In the genomic region with DNA sequence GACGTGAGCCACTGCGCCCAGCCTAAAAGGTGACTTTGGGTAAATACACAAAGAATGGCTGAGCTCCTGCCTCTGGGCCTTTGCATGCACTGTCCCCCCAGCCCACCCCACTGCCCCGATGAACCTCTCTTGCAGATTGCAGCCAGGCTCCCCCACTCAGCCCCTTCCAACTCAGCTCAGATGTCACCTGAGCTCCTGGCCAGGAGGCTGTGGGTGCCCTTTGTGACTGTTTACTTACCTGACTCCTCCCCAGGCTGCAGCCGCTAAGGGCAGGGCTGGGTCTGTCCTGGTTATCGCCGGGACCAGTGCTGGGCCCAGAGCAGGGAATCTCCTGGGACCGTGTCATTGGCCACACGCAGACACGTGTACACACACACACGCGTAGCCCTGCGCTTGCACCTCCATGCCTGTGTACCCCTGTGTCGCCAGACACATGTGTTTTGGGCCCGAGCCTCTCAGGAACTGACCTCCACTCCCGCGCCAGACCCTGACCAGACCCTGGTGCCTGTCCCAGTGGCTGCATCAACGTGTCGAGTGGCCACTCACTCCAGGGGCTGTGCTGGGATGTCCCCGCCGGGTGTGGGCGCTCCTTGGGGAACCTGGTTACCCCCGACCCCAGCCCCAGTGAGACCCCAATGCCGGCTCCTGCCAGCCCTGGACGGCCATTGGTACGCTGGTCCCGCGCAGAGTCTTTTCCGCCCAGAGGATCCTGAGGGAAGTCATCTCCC, we compare ENCODE assay signal across 1 cellular context.
TF ChIP-seq lines count a peak whose summit lies in the region.

No MANE protein-coding gene starts in this region.

TF ChIP-seq in HepG2, 621 proteins besides CTCF, POLR2A, EP300 and RAD21 (continues in another document):
- TF ChIP-seq ZNF24 (IDR thresholded peaks at IDR 0.05) (no peak), STAT6 (CRISPR knock-in tag; IDR thresholded peaks at IDR 0.05; ENCODE audit: borderline replicate concordance) (no peak), KDM5A (IDR thresholded peaks at IDR 0.05; ENCODE audit: borderline replicate concordance, low read length) (no peak), ONECUT2 (CRISPR knock-in tag; IDR thresholded peaks at IDR 0.05) (no peak), ZNF747 (CRISPR knock-in tag; IDR thresholded peaks at IDR 0.05; ENCODE audit: borderline replicate concordance) (peak; percentile 76; the same call in 1 of the 2 replicates), CC2D1A (CRISPR knock-in tag; IDR thresholded peaks at IDR 0.05) (no peak), SP2 (CRISPR knock-in tag; IDR thresholded peaks at IDR 0.05) (no peak), MED1 (CRISPR knock-in tag; IDR thresholded peaks at IDR 0.05) (peak; percentile 35; the same call in 1 of the 2 replicates), TIGD3 (CRISPR knock-in tag; IDR thresholded peaks at IDR 0.05; ENCODE audit: borderline replicate concordance) (no peak), MEIS1 (CRISPR knock-in tag; IDR thresholded peaks at IDR 0.05; ENCODE audit: borderline replicate concordance) (no peak), ZNF235 (CRISPR knock-in tag; IDR thresholded peaks at IDR 0.05; ENCODE audit: borderline replicate concordance) (no peak), ZBTB38 (CRISPR knock-in tag; IDR thresholded peaks at IDR 0.05) (peak; percentile 38), NFYB (CRISPR knock-in tag; IDR thresholded peaks at IDR 0.05) (peak; percentile 58; the same call in 1 of the 2 replicates), ZNF20 (CRISPR knock-in tag; IDR thresholded peaks at IDR 0.05) (no peak), CBX1 (IDR thresholded peaks at IDR 0.05; ENCODE audit: low read depth) (no peak), NFE2L2 (IDR thresholded peaks at IDR 0.05; ENCODE audit: low read length) (no peak), ZNF616 (CRISPR knock-in tag; IDR thresholded peaks at IDR 0.05; ENCODE audit: low read depth) (peak; percentile 27; the same call in 1 of the 2 replicates), SMAD9 (CRISPR knock-in tag; IDR thresholded peaks at IDR 0.05) (no peak), SKI (IDR thresholded peaks at IDR 0.05; ENCODE audit: partially characterized antibody) (peak; percentile 50), CEBPG (CRISPR knock-in tag; IDR thresholded peaks at IDR 0.05) (peak; percentile 12; the same call in 1 of the 2 replicates), KMT2A (CRISPR knock-in tag; IDR thresholded peaks at IDR 0.05) (no peak), ZNF569 (CRISPR knock-in tag; IDR thresholded peaks at IDR 0.05; ENCODE audit: borderline replicate concordance) (no peak), MBNL3 (CRISPR knock-in tag; conservative IDR thresholded peaks at IDR 0.05) (no peak), ZBTB1 (CRISPR knock-in tag; IDR thresholded peaks at IDR 0.05; ENCODE audit: borderline replicate concordance) (no peak), ELF3 (CRISPR knock-in tag; IDR thresholded peaks at IDR 0.05) (peak; percentile 24; the same call in 1 of the 2 replicates), STAG1 (CRISPR knock-in tag; IDR thresholded peaks at IDR 0.05) (peak; percentile 13; the same call in 1 of the 2 replicates), PLRG1 (conservative IDR thresholded peaks at IDR 0.05) (no peak), ZNF382 (CRISPR knock-in tag; IDR thresholded peaks at IDR 0.05; ENCODE audit: borderline replicate concordance) (no peak), GMEB1 (CRISPR knock-in tag; IDR thresholded peaks at IDR 0.05; ENCODE audit: borderline replicate concordance) (no peak; the same call in 1 of the 2 replicates), ZNF326 (CRISPR knock-in tag; IDR thresholded peaks at IDR 0.05; ENCODE audit: borderline replicate concordance) (no peak), ATF7 (IDR thresholded peaks at IDR 0.05) (no peak), ATF7 (CRISPR knock-in tag; IDR thresholded peaks at IDR 0.05) (no peak), ZBTB39 (CRISPR knock-in tag; IDR thresholded peaks at IDR 0.05) (no peak), ZNF207 (IDR thresholded peaks at IDR 0.05; ENCODE audit: borderline replicate concordance) (no peak), ZSCAN25 (CRISPR knock-in tag; IDR thresholded peaks at IDR 0.05) (no peak), ZNF296 (CRISPR knock-in tag; conservative IDR thresholded peaks at IDR 0.05) (0 out of 2 replicates have a peak, but pooled peaks have one; percentile 31), CSRNP2 (CRISPR knock-in tag; conservative IDR thresholded peaks at IDR 0.05; ENCODE audit: low read depth) (no peak), SMARCE1 (IDR thresholded peaks at IDR 0.05; ENCODE audit: borderline replicate concordance) (no peak), CREBL2 (CRISPR knock-in tag; IDR thresholded peaks at IDR 0.05; ENCODE audit: borderline replicate concordance) (no peak), RXRB (CRISPR knock-in tag; IDR thresholded peaks at IDR 0.05; ENCODE audit: borderline replicate concordance) (peak; percentile 56; the same call in 1 of the 2 replicates)
- TF ChIP-seq, protein P1, sequence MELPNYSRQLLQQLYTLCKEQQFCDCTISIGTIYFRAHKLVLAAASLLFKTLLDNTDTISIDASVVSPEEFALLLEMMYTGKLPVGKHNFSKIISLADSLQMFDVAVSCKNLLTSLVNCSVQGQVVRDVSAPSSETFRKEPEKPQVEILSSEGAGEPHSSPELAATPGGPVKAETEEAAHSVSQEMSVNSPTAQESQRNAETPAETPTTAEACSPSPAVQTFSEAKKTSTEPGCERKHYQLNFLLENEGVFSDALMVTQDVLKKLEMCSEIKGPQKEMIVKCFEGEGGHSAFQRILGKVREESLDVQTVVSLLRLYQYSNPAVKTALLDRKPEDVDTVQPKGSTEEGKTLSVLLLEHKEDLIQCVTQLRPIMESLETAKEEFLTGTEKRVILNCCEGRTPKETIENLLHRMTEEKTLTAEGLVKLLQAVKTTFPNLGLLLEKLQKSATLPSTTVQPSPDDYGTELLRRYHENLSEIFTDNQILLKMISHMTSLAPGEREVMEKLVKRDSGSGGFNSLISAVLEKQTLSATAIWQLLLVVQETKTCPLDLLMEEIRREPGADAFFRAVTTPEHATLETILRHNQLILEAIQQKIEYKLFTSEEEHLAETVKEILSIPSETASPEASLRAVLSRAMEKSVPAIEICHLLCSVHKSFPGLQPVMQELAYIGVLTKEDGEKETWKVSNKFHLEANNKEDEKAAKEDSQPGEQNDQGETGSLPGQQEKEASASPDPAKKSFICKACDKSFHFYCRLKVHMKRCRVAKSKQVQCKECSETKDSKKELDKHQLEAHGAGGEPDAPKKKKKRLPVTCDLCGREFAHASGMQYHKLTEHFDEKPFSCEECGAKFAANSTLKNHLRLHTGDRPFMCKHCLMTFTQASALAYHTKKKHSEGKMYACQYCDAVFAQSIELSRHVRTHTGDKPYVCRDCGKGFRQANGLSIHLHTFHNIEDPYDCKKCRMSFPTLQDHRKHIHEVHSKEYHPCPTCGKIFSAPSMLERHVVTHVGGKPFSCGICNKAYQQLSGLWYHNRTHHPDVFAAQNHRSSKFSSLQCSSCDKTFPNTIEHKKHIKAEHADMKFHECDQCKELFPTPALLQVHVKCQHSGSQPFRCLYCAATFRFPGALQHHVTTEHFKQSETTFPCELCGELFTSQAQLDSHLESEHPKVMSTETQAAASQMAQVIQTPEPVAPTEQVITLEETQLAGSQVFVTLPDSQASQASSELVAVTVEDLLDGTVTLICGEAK (IDR thresholded peaks at IDR 0.05): no peak
- TF ChIP-seq, protein P1 (CRISPR knock-in tag; IDR thresholded peaks at IDR 0.05): no peak
- TF ChIP-seq, protein P2, sequence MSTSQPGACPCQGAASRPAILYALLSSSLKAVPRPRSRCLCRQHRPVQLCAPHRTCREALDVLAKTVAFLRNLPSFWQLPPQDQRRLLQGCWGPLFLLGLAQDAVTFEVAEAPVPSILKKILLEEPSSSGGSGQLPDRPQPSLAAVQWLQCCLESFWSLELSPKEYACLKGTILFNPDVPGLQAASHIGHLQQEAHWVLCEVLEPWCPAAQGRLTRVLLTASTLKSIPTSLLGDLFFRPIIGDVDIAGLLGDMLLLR (CRISPR knock-in tag; IDR thresholded peaks at IDR 0.05): no peak
